1 cellular context compared by ENCODE assay signal in genomic region chr1:178724386-178724733, GRCh38.
TF ChIP-seq lines count a peak whose summit lies in the region.

No MANE protein-coding gene starts in this region.

TF ChIP-seq in HepG2, 621 proteins besides CTCF, POLR2A, EP300 and RAD21 (continued from another document):
- TF ChIP-seq ZNF609 (CRISPR knock-in tag; IDR thresholded peaks at IDR 0.05; ENCODE audit: borderline replicate concordance) (no peak), ZBTB25 (CRISPR knock-in tag; IDR thresholded peaks at IDR 0.05) (no peak), ZNF468 (CRISPR knock-in tag; IDR thresholded peaks at IDR 0.05) (no peak), ATF6 (CRISPR knock-in tag; conservative IDR thresholded peaks at IDR 0.05) (no peak), HDAC2 (CRISPR knock-in tag; IDR thresholded peaks at IDR 0.05) (no peak), AFF4 (CRISPR knock-in tag; IDR thresholded peaks at IDR 0.05) (no peak), EED (CRISPR knock-in tag; IDR thresholded peaks at IDR 0.05) (no peak), ZNF710 (CRISPR knock-in tag; IDR thresholded peaks at IDR 0.05; ENCODE audit: borderline replicate concordance) (no peak), ZNF569 (CRISPR knock-in tag; IDR thresholded peaks at IDR 0.05; ENCODE audit: borderline replicate concordance) (no peak), MAF1 (CRISPR knock-in tag; IDR thresholded peaks at IDR 0.05; ENCODE audit: borderline replicate concordance) (no peak), E2F2 (CRISPR knock-in tag; IDR thresholded peaks at IDR 0.05; ENCODE audit: borderline replicate concordance) (no peak), RERE (CRISPR knock-in tag; IDR thresholded peaks at IDR 0.05; ENCODE audit: low read depth) (no peak), NRL (CRISPR knock-in tag; IDR thresholded peaks at IDR 0.05; ENCODE audit: borderline replicate concordance) (no peak), ELK4 (CRISPR knock-in tag; IDR thresholded peaks at IDR 0.05; ENCODE audit: borderline replicate concordance) (no peak), ZNF274 (CRISPR knock-in tag; IDR thresholded peaks at IDR 0.05) (no peak)
TF ChIP-seq in HepG2: peak in this region for 0.
